ENCODE assay signal across 14 cellular contexts in the genomic region with DNA sequence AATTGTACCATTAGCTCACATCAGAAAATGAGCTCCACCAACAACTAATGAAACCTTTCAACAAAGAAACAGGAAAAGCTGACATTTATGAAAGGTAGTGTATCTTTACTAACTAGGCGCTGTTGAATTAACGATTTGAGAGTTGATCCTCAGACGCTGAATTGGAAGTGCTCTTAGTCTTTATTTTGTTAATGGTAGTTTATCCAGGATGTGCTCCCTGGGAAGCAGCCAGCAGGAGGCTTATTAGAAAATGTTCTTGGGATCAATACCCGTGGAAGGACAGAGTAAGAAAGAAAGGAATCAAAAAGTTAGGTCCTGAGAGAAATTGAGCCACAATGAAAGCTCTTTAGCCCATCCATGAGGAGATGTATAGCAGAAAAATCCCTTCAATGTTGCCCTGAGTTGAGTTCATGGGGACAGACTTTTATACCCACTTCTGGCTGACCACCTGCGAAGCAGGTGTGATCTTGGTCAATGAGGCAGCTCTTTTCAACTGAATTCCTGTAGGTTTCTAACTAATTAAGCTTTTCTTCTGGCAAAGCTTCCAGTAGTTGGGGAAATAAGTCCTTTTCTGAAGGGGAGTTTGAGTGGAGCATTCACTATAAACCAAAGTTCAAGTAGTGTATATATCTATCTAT.
"Had no signal": no experiment of that assay in that cellular context is flagged by ENCODE, and none has a peak within 500 bp of the region (broad histone marks: within the 10 kb centered on the region; RNA-seq: fewer than 3 reads in every experiment).

No MANE protein-coding gene starts in this region.

- DNase-seq: activated CD4-positive, alpha-beta memory T cell treated with anti-CD3 and anti-CD28 coated beads for 36 hours; activated CD4-positive, alpha-beta T cell treated with anti-CD3 and anti-CD28 coated beads for 36 hours; activated T-cell treated with anti-CD3 and anti-CD28 coated beads for 4 hours; amniotic stem cell; effector memory CD4-positive, alpha-beta T cell; islet precursor cell; left colon; lower lobe of right lung; natural killer cell; posterior cingulate gyrus; stimulated activated naive CD4-positive, alpha-beta T cell; thyroid gland had no signal

- H3K9me3 Mint-ChIP-seq: activated T-helper 1 cell treated with anti-CD3 and anti-CD28 coated beads, Interleukin-12 subunit alpha, Interleukin-12 subunit beta, Interleukin-2, Interleukin-4 antibody, amounts not matched to agents 30 ng/mL and 10 ng/mL and 1 ng/mL, durations not matched to agents 14 hours and 24 hours and 36 hours had no signal

- H3K4me1 Mint-ChIP-seq: activated CD4-positive, alpha-beta T cell treated with anti-CD3 and anti-CD28 coated beads for 36 hours; natural killer cell had no signal

- H3K27ac ChIP-seq: lower lobe of right lung, thyroid gland had no signal

- H3K4me3 Mint-ChIP-seq: activated CD4-positive, alpha-beta memory T cell treated with anti-CD3 and anti-CD28 coated beads for 36 hours; activated CD4-positive, alpha-beta T cell treated with anti-CD3 and anti-CD28 coated beads for 36 hours; activated naive CD8-positive, alpha-beta T cell; activated T-helper 1 cell treated with anti-CD3 and anti-CD28 coated beads, Interleukin-12 subunit alpha, Interleukin-12 subunit beta, Interleukin-2, Interleukin-4 antibody, amounts not matched to agents 30 ng/mL and 10 ng/mL and 1 ng/mL, durations not matched to agents 14 hours and 24 hours and 36 hours; natural killer cell had no signal

- H3K27me3 ChIP-seq: thyroid gland had no signal

- H3K4me3 ChIP-seq: lower lobe of right lung, thyroid gland had no signal

- H3K36me3 Mint-ChIP-seq: activated CD4-positive, alpha-beta memory T cell treated with anti-CD3 and anti-CD28 coated beads for 36 hours; activated naive CD8-positive, alpha-beta T cell; natural killer cell had no signal

- H3K4me1 ChIP-seq: lower lobe of right lung, thyroid gland had no signal

- H3K27me3 Mint-ChIP-seq: activated CD4-positive, alpha-beta memory T cell treated with anti-CD3 and anti-CD28 coated beads for 36 hours; activated CD4-positive, alpha-beta T cell treated with anti-CD3 and anti-CD28 coated beads for 36 hours; activated naive CD8-positive, alpha-beta T cell had no signal

- H3K36me3 ChIP-seq: lower lobe of right lung, thyroid gland had no signal

- ATAC-seq: activated CD4-positive, alpha-beta T cell treated with anti-CD3 and anti-CD28 coated beads for 36 hours; left colon; lower lobe of right lung; natural killer cell had no signal

- H3K9me3 ChIP-seq: lower lobe of right lung, thyroid gland had no signal

- H3K27ac Mint-ChIP-seq: activated CD4-positive, alpha-beta memory T cell treated with anti-CD3 and anti-CD28 coated beads for 36 hours; activated CD4-positive, alpha-beta T cell treated with anti-CD3 and anti-CD28 coated beads for 36 hours; activated naive CD8-positive, alpha-beta T cell; activated T-helper 1 cell treated with anti-CD3 and anti-CD28 coated beads, Interleukin-12 subunit alpha, Interleukin-12 subunit beta, Interleukin-2, Interleukin-4 antibody, amounts not matched to agents 30 ng/mL and 10 ng/mL and 1 ng/mL, durations not matched to agents 14 hours and 24 hours and 36 hours; natural killer cell had no signal
